ENCODE assay signal across 8 cellular contexts in genomic region chr11:130827697-130828377, GRCh38.
DNase-seq lines count a peak whose midpoint lies in the region; ATAC-seq and TF ChIP-seq lines count a peak whose summit lies in the region.

No MANE protein-coding gene starts in this region.

- no peak overlapping the region for H3K4me3 Mint-ChIP-seq in natural killer cell

- TF ChIP-seq CTCF in epithelial cell of esophagus (IDR thresholded peaks at IDR 0.05; ENCODE audit: insufficient read depth, low read depth, low read length, missing control alignments): peak; percentile 70
- no peak for TF ChIP-seq CTCF in natural killer cell (IDR thresholded peaks at IDR 0.05)

- no peaks in the 10 kb centered on the region for H3K4me1 Mint-ChIP-seq in natural killer cell

- no peak overlapping the region for H3K4me3 ChIP-seq in epithelial cell of esophagus (ENCODE audit: low read length)

- intact Hi-C loops in natural killer cell (cut with micrococcal nuclease): no loop called here

- H3K27ac Mint-ChIP-seq in natural killer cell: no peak overlapping the region

- H3K36me3 Mint-ChIP-seq in natural killer cell: no peaks in the 10 kb centered on the region

- no peaks in the 10 kb centered on the region for H3K9me3 Mint-ChIP-seq in natural killer cell

- DNase-seq in AG08395 (ENCODE audit: low spot score): peak; percentile 87
- peak; percentile 71 for DNase-seq in RKO (ENCODE audit: low spot score)
- peak; percentile 83 for DNase-seq in epithelial cell of esophagus (ENCODE audit: low read depth)
- DNase-seq in natural killer cell: no peak
- DNase-seq in C1 segment of cervical spinal cord (lab: John Stamatoyannopoulos, UW): no peak
- DNase-seq in medulla oblongata (ENCODE audit: extremely low spot score): no peak

- peaks cover under 1 to 7% of the 10 kb centered on the region in 2 donors for H3K27me3 Mint-ChIP-seq in natural killer cell (ENCODE audit: low read depth in 2 of 2)

- ATAC-seq in GM18867 (IDR thresholded peaks at IDR 0.05; ENCODE audit: unreplicated experiment) (peak; percentile 64), natural killer cell (peak in 2 of 3 donors; percentile 61 to 63), HG03039 (IDR thresholded peaks at IDR 0.05; ENCODE audit: unreplicated experiment) (no peak)

Comparison
In these comparisons a context has a peak if more than half of its experiments do, and no peak if none do; other contexts are left out.
1. DNase-seq: peak in AG08395 (single experiment), RKO (single experiment) and epithelial cell of esophagus (single experiment); none in natural killer cell (single experiment), C1 segment of cervical spinal cord (0 of 14) and medulla oblongata (single experiment).